Comparison of ENCODE assay signal across 8 cellular contexts in genomic region chr11:65382036-65382803, GRCh38. TPM values are rescaled to one million over a fixed set of nuclear protein-coding genes. Genes with fewer than 3 reads are reported as not detected.
DNase-seq lines count a peak whose midpoint lies in the region; ATAC-seq, FAIRE-seq and TF ChIP-seq lines count a peak whose summit lies in the region.

TSS of gene SLC25A45 (minus strand) at chr11:65382646. CDS start at chr11:65381951, 695 bp downstream.

- DNase-seq in D721Med (ENCODE audit: insufficient read length, low spot score) (no peak), HTR-8/SVneo (ENCODE audit: insufficient read length, low spot score) (peak; percentile 83), NOMO-1 treated with DMSO at 0.1 percent for 48 hours (lab: John Stamatoyannopoulos, UW; ENCODE audit: unreplicated experiment) (peak; percentile 92), midbrain (lab: John Stamatoyannopoulos, UW) (peak; percentile 83)
- DNase-seq in effector memory CD8-positive, alpha-beta T cell: peak; percentile 85 to 89 (median 87)
- DNase-seq in stimulated activated CD8-positive, alpha-beta memory T cell treated with anti-CD3 and anti-CD28 coated beads, Interleukin-15, amount 100 ng/mL, for 48 hours (ENCODE audit: low read depth in 2 of 2): peak; percentile 90 to 93

- H3K9me3 Mint-ChIP-seq in effector memory CD8-positive, alpha-beta T cell: no peaks in the 10 kb centered on the region

- no peak for FAIRE-seq in D721Med (lab: Jason Lieb, UNC)
- FAIRE-seq in HTR-8/SVneo (lab: Jason Lieb, UNC): peak; percentile 95

- peak; percentile 53 for ATAC-seq in GM21390 (IDR thresholded peaks at IDR 0.05; ENCODE audit: unreplicated experiment)
- ATAC-seq in effector memory CD8-positive, alpha-beta T cell (replicated peaks): peak; percentile 81

- H3K27ac Mint-ChIP-seq in effector memory CD8-positive, alpha-beta T cell: peak within 1 kb of the TSS; percentile 96 to 98

- peaks cover 41 to 44% of the 10 kb centered on the region in 2 donors for H3K4me1 Mint-ChIP-seq in effector memory CD8-positive, alpha-beta T cell (ENCODE audit: low read depth in 2 of 2)

- H3K36me3 Mint-ChIP-seq in effector memory CD8-positive, alpha-beta T cell (ENCODE audit: insufficient read depth): peaks cover 14% of the 10 kb centered on the region

- peak; percentile 29 for TF ChIP-seq CTCF in D721Med (IDR thresholded peaks at IDR 0.05; ENCODE audit: insufficient read depth, missing control alignments)

- POLR2A ChIA-PET in activated CD8-positive, alpha-beta memory T cell treated with anti-CD3 and anti-CD28 coated beads for 36 hours (lab: Charles Lee): interaction anchor here (0.5 to 4.4 kb wide), 16 partner anchors 15 to 329 kb away, joined by 3 to 42 read pairs (median 6); partner anchors contain the start of genes DPF2, MALAT1 and NEAT1

- H3K4me3 Mint-ChIP-seq in effector memory CD8-positive, alpha-beta T cell: peak within 1 kb of the TSS; percentile 93 to 96

- CTCF ChIA-PET in activated CD8-positive, alpha-beta memory T cell treated with anti-CD3 and anti-CD28 coated beads for 36 hours (lab: Charles Lee): interaction anchor here (0.8 to 2.1 kb wide), 9 partner anchors 9 to 127 kb away, joined by 3 to 11 read pairs (median 3); no protein-coding TSS in a partner anchor

- no peaks in the 10 kb centered on the region for H3K27me3 Mint-ChIP-seq in effector memory CD8-positive, alpha-beta T cell

RNA-seq across cellular contexts. Expression of gene SLC25A45, which starts in this region (rescaled TPM):
- total RNA-seq in activated CD8-positive, alpha-beta memory T cell treated with anti-CD3 and anti-CD28 coated beads for 36 hours: 10 to 100 TPM; 12.5 to 15.1 TPM
